ENCODE assay signal across 17 cellular contexts in the genomic region with DNA sequence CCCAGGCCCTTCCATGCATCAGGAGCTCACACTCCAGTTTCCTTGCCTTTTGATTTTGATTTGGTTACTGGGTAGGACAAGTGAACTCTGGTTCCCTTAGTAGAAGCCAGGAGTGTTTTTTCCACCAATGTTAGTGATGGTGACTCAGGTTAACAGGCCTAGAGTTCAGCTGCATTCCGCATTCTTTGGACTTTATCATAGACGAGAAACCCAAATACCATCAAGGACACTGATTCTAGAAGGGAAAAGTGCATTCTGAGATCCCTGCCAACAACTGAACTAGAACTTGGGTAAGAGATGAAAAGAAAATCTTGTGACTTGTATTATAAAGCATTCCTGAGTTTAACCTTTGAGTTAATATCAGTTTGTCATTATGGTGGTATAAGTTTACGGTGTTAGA. TPM values are rescaled to one million over a fixed set of nuclear protein-coding genes. Genes with fewer than 3 reads are reported as not detected.
"Had no signal": no experiment of that assay in that cellular context is flagged by ENCODE, and none has a peak within 500 bp of the region (broad histone marks: within the 10 kb centered on the region; RNA-seq: fewer than 3 reads in every experiment).

No MANE protein-coding gene starts in this region.

- H3K9ac ChIP-seq: neural progenitor cell had no signal

- H3K4me1 ChIP-seq: neural progenitor cell, pancreas, tibial nerve had no signal

- ATAC-seq: activated naive CD8-positive, alpha-beta T cell treated with anti-CD3 and anti-CD28 coated beads, Interleukin-2, amount 50 U/mL, for 24 hours; effector memory CD8-positive, alpha-beta T cell; pancreas; stimulated activated effector memory CD8-positive, alpha-beta T cell treated with anti-CD3 and anti-CD28 coated beads, Interleukin-12 subunit alpha, Interleukin-12 subunit beta, amount 100 ng/mL, for 72 hours; T-cell had no signal

- H3K27me3 ChIP-seq: neural progenitor cell, pancreas, tibial nerve had no signal

- H3K4me3 ChIP-seq: neural progenitor cell, pancreas, SK-N-MC, smooth muscle cell, tibial nerve had no signal

- H3K4me3 Mint-ChIP-seq: activated CD4-positive, alpha-beta memory T cell treated with anti-CD3 and anti-CD28 coated beads, Interleukin-2, amount 10 ng/mL, durations not matched to agents 7 days and 5 days; activated CD4-positive, alpha-beta T cell treated with anti-CD3 and anti-CD28 coated beads for 36 hours; activated naive CD8-positive, alpha-beta T cell treated with anti-CD3 and anti-CD28 coated beads, Interleukin-2, amount 50 U/mL, for 24 hours; effector memory CD8-positive, alpha-beta T cell; neural progenitor cell; stimulated activated effector memory CD8-positive, alpha-beta T cell treated with anti-CD3 and anti-CD28 coated beads, Interleukin-12 subunit alpha, Interleukin-12 subunit beta, amount 100 ng/mL, for 72 hours; T-cell had no signal

- H3K27me3 Mint-ChIP-seq: activated CD4-positive, alpha-beta memory T cell treated with anti-CD3 and anti-CD28 coated beads, Interleukin-2, amount 10 ng/mL, durations not matched to agents 7 days and 5 days; activated CD4-positive, alpha-beta T cell treated with anti-CD3 and anti-CD28 coated beads for 36 hours; activated naive CD8-positive, alpha-beta T cell treated with anti-CD3 and anti-CD28 coated beads, Interleukin-2, amount 50 U/mL, for 24 hours; effector memory CD8-positive, alpha-beta T cell; T-cell had no signal

- H3K27ac ChIP-seq: neural progenitor cell, pancreas, SK-N-MC, tibial nerve, WERI-Rb-1 had no signal

- H3K4me1 Mint-ChIP-seq: T-cell had no signal

- H3K9me3 ChIP-seq: pancreas, tibial nerve had no signal

- DNase-seq: activated CD4-positive, alpha-beta memory T cell treated with anti-CD3 and anti-CD28 coated beads, Interleukin-2, amount 10 ng/mL, durations not matched to agents 7 days and 5 days; activated CD4-positive, alpha-beta T cell treated with anti-CD3 and anti-CD28 coated beads for 36 hours; activated naive CD4-positive, alpha-beta T cell treated with Interleukin-2 at 50 U/mL for 16 hours; activated naive CD8-positive, alpha-beta T cell treated with anti-CD3 and anti-CD28 coated beads, Interleukin-2, amount 50 U/mL, for 24 hours; activated T-cell treated with anti-CD3 and anti-CD28 coated beads, Interleukin-2, amount 50 U/mL, for 48 hours; effector memory CD8-positive, alpha-beta T cell; left ventricle myocardium superior; pancreas; T-cell; T1000; WERI-Rb-1 had no signal

- H3K36me3 ChIP-seq: neural progenitor cell, pancreas had no signal

- H3K9me3 Mint-ChIP-seq: activated CD4-positive, alpha-beta memory T cell treated with anti-CD3 and anti-CD28 coated beads, Interleukin-2, amount 10 ng/mL, durations not matched to agents 7 days and 5 days; activated naive CD8-positive, alpha-beta T cell treated with anti-CD3 and anti-CD28 coated beads, Interleukin-2, amount 50 U/mL, for 24 hours; effector memory CD8-positive, alpha-beta T cell; neural progenitor cell; stimulated activated effector memory CD8-positive, alpha-beta T cell treated with anti-CD3 and anti-CD28 coated beads, Interleukin-12 subunit alpha, Interleukin-12 subunit beta, amount 100 ng/mL, for 72 hours; T-cell had no signal

- H3K4me2 ChIP-seq: neural progenitor cell, smooth muscle cell had no signal

- H3K27ac Mint-ChIP-seq: activated CD4-positive, alpha-beta memory T cell treated with anti-CD3 and anti-CD28 coated beads, Interleukin-2, amount 10 ng/mL, durations not matched to agents 7 days and 5 days; activated CD4-positive, alpha-beta T cell treated with anti-CD3 and anti-CD28 coated beads for 36 hours; activated naive CD8-positive, alpha-beta T cell treated with anti-CD3 and anti-CD28 coated beads, Interleukin-2, amount 50 U/mL, for 24 hours; neural progenitor cell; stimulated activated effector memory CD8-positive, alpha-beta T cell treated with anti-CD3 and anti-CD28 coated beads, Interleukin-12 subunit alpha, Interleukin-12 subunit beta, amount 100 ng/mL, for 72 hours; T-cell had no signal

- H2AFZ ChIP-seq: neural progenitor cell had no signal

- FAIRE-seq: pancreas had no signal

RNA-seq across cellular contexts. Expression of gene MYH7B, which starts 9.0 kb away (rescaled TPM):
- total RNA-seq: glomerular endothelial cell, smooth muscle cell had no signal
